In the genomic region with DNA sequence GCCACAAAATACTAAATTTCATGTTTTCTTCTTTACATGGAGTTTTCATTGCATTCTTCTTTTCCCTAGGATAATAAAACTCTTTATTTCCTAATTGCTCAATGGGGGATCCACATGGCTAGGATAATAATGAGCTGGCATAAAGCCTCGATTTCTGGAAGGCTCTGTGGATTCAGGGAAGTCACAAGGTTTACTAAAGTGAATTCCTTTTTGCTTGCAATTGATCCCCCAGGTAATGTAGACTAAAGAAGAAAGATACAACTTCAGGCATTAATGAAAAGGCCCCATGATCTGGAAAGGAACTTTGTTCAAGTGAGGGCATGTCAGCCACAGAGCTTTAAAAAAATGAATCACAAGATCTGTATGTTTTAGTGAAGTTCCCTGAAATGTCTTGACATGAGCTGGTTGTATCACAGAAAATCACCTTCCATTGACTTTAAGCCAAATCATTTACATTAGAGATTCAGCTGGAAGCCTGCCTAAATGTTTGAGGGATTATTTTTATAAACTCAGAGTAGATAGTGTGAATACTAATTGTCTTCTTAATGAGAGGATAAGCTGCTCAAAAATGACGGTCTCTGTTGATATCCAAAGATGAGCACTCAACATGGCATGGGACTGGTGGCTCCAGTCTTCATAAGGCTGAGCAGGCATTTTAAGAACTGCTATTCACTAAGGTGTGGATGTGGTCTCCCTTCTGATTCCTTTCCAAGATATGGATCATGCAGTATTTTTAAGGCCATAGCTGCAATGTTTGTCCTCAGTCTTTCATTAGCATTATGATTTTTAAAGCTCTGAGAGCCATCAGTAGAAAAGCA, we compare ENCODE assay signal across 18 cellular contexts.
"Had no signal": no experiment of that assay in that cellular context is flagged by ENCODE, and none has a peak within 500 bp of the region (broad histone marks: within the 10 kb centered on the region; RNA-seq: fewer than 3 reads in every experiment).

No MANE protein-coding gene starts in this region.

- H3K27ac ChIP-seq: ascending aorta, gastrocnemius medialis, heart left ventricle, left ventricle myocardium inferior, neural progenitor cell, parathyroid adenoma, sigmoid colon, spleen, upper lobe of right lung, VCaP had no signal

- H3K4me1 ChIP-seq: ascending aorta, gastrocnemius medialis, heart left ventricle, left ventricle myocardium inferior, neural progenitor cell, parathyroid adenoma, sigmoid colon, spleen, upper lobe of right lung had no signal

- H3K4me2 ChIP-seq: neural progenitor cell had no signal

- H3K36me3 ChIP-seq: ascending aorta, gastrocnemius medialis, heart left ventricle, left ventricle myocardium inferior, neural progenitor cell, sigmoid colon, spleen, upper lobe of right lung had no signal

- H3K4me3 ChIP-seq: ascending aorta, gastrocnemius medialis, heart left ventricle, left ventricle myocardium inferior, mucosa of descending colon, neural progenitor cell, sigmoid colon, spleen, upper lobe of right lung had no signal

- DNase-seq: activated CD4-positive, alpha-beta T cell treated with anti-CD3 and anti-CD28 coated beads, Interleukin-2, amount 50 U/mL, for 4 hours; activated effector memory CD4-positive, alpha-beta T cell treated with anti-CD3 and anti-CD28 coated beads, Interleukin-2, amount 50 U/mL, for 16 hours; activated T-cell treated with anti-CD3 and anti-CD28 coated beads, Interleukin-2, amount 50 U/mL, for 72 hours; effector CD8-positive, alpha-beta T cell; gastrocnemius medialis; heart left ventricle; left ventricle myocardium inferior; mucosa of descending colon; naive B cell; sigmoid colon; spleen; stimulated activated naive B cell treated with anti-CD40 and anti-IgM and Interleukin-4, amounts not matched to agents 10 μg/mL and 1 μg/mL and 100 μg/mL, for 72 hours; T-helper 2 cell; upper lobe of right lung had no signal

- H2AFZ ChIP-seq: neural progenitor cell, parathyroid adenoma had no signal

- H3K9ac ChIP-seq: neural progenitor cell, parathyroid adenoma had no signal

- H3K79me2 ChIP-seq: parathyroid adenoma had no signal

- H3K27me3 ChIP-seq: ascending aorta, gastrocnemius medialis, heart left ventricle, neural progenitor cell, sigmoid colon, spleen, upper lobe of right lung had no signal

- H3K9me3 ChIP-seq: ascending aorta, gastrocnemius medialis, left ventricle myocardium inferior, mucosa of descending colon, sigmoid colon, spleen, upper lobe of right lung had no signal
